8 cellular contexts compared by ENCODE assay signal in the genomic region with DNA sequence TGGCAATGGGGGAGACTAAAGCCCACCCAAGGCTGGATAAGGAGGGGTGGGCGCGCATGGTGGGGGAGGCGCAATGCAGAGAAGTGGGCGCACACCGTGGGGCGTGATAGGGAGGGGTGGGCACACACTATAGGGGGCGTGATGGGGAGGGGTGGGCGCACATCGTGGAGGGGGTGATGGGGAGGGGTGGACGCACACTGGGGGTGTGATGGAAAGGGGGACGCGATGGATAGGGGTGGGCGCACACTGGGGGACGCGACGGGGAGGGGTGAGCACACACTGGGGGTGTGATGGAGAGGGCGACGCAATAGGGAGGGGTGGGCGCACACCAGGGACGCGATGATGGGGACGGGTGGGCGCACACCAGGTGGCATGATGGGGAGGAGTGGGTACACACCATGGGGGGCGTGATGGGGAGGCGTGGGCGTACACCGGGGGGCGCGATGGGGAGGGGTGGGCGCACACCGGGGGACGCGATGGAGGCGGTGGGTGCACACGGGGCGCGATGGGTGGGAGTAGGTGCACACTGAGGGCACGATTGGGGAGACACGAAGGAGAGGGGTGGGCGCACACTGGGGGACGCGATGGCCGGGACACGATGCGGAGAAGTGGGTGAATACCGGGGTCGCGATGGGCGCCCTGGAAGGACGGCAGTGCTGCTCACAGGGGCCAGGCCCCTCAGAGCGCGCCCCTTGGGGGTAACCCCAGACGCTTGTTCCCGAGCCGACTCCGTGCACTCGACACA. TPM values are rescaled to one million over a fixed set of nuclear protein-coding genes. Genes with fewer than 3 reads are reported as not detected.
A peak's percentile ranks its signal among the peaks of the same experiment; 100 is the strongest.
DNase-seq lines count a peak whose midpoint lies in the region; ATAC-seq and TF ChIP-seq lines count a peak whose summit lies in the region.

No MANE protein-coding gene starts in this region.

- H3K36me3 Mint-ChIP-seq in progenitor cell of endocrine pancreas (ENCODE audit: insufficient read depth): no peaks in the 10 kb centered on the region

- POLR2A ChIA-PET in PC-3 (lab: Charles Lee; ENCODE audit: unreplicated experiment): interaction anchor here (0.5 to 1.0 kb wide), 6 partner anchors 15 to 240 kb away, joined by 4 to 8 read pairs (median 5); a partner anchor contains a TSS

- H3F3A ChIP-seq in PC-3 (ENCODE audit: low read length, unreplicated experiment): no peaks in the 10 kb centered on the region

- no peaks in the 10 kb centered on the region for H3K27me3 Mint-ChIP-seq in progenitor cell of endocrine pancreas

- DNase-seq in PC-3: no peak
- no peak for DNase-seq in esophagus squamous epithelium (lab: John Stamatoyannopoulos, UW)
- no peak for DNase-seq in progenitor cell of endocrine pancreas (ENCODE audit: low spot score, unreplicated experiment)
- no peak for DNase-seq in hepatic stellate cell (ENCODE audit: low spot score)
- DNase-seq in activated CD4-positive, CD25-positive, alpha-beta regulatory T cell (lab: John Stamatoyannopoulos, UW): no peak
- no peak for DNase-seq in NCI-H2227 (lab: John Stamatoyannopoulos, UW; ENCODE audit: unreplicated experiment)
- DNase-seq in left lobe of liver (ENCODE audit: low spot score): no peak

- H3K9me3 Mint-ChIP-seq in progenitor cell of endocrine pancreas (ENCODE audit: low read depth): peaks cover 4% of the 10 kb centered on the region

- no peak for TF ChIP-seq POLR2A in esophagus squamous epithelium (IDR thresholded peaks at IDR 0.05)

- H3K9ac ChIP-seq in PC-3 (ENCODE audit: low read length): peak overlapping the region; percentile 94

- peaks cover 60% of the 10 kb centered on the region for H3K79me2 ChIP-seq in PC-3 (ENCODE audit: low read length)

- 68 to 73% methylated on average over 16 to 38 of the region's 57 CpGs for WGBS in esophagus squamous epithelium, 2 donors

- H3K4me2 ChIP-seq in PC-3 (ENCODE audit: low read length): peak overlapping the region; percentile 98

- H3K27ac ChIP-seq in PC-3 (ENCODE audit: low read length) (no peak overlapping the region), esophagus squamous epithelium (peak overlapping the region; percentile 28 to 96 (median 92))

- ATAC-seq in PC-3 (no peak), left lobe of liver (no peak)

- H3K9me2 ChIP-seq in PC-3 (replicated peaks; ENCODE audit: low read length): no peaks in the 10 kb centered on the region

- H3K4me3 Mint-ChIP-seq in progenitor cell of endocrine pancreas (ENCODE audit: low read depth): peak overlapping the region; percentile 75

- peak overlapping the region; percentile 88 for H3K27ac Mint-ChIP-seq in progenitor cell of endocrine pancreas

- TF ChIP-seq CTCF in PC-3 (conservative IDR thresholded peaks at IDR 0.05; ENCODE audit: low read depth, low read length): no peak
- no peak for TF ChIP-seq CTCF in esophagus squamous epithelium (IDR thresholded peaks at IDR 0.05)
- TF ChIP-seq CTCF in progenitor cell of endocrine pancreas (IDR thresholded peaks at IDR 0.05; ENCODE audit: unreplicated experiment): no peak

- CTCF ChIA-PET in PC-3 (lab: Charles Lee): no interaction called here

- H3K27me3 ChIP-seq in PC-3 (ENCODE audit: low read length) (no peaks in the 10 kb centered on the region), esophagus squamous epithelium (no peaks in the 10 kb centered on the region)

- H3K4me3 ChIP-seq in GM08714 (ENCODE audit: low read length) (peak overlapping the region; percentile 88), PC-3 (ENCODE audit: low read length) (peak overlapping the region; percentile 99), esophagus squamous epithelium (peak overlapping the region; percentile 55 to 85 (median 80))

- no TSS peak for BruUV-seq in PC-3 (replicated peaks; lab: Mats Ljungman, UMichigan)

- H3K9me3 ChIP-seq in PC-3 (ENCODE audit: low read length) (no peaks in the 10 kb centered on the region), esophagus squamous epithelium (peaks cover 0 to 23% (median 0%) of the 10 kb centered on the region in 3 donors)

- H3K4me1 Mint-ChIP-seq in progenitor cell of endocrine pancreas (ENCODE audit: low read depth): peaks cover 3% of the 10 kb centered on the region

- no peak overlapping the region for H2AFZ ChIP-seq in PC-3 (ENCODE audit: low read length)

- H4K20me1 ChIP-seq in PC-3 (ENCODE audit: low read length): peaks cover 51% of the 10 kb centered on the region

- intact Hi-C loops in PC-3 (cut with micrococcal nuclease): loop anchor here (2.0 kb wide), 2 partner anchors 14 to 54 kb away; no protein-coding TSS in a partner anchor
- intact Hi-C loops in esophagus squamous epithelium (cut with DNase I): no loop called here

- H3K36me3 ChIP-seq in PC-3 (ENCODE audit: low read depth, low read length) (peaks cover 19% of the 10 kb centered on the region; the same call in 1 of the 2 replicates), esophagus squamous epithelium (peaks cover 0 to 21% (median 0%) of the 10 kb centered on the region in 3 donors)

- H3K4me1 ChIP-seq in PC-3 (ENCODE audit: insufficient read depth, low read length) (peaks cover 12% of the 10 kb centered on the region), esophagus squamous epithelium (peaks cover 18 to 50% (median 20%) of the 10 kb centered on the region in 3 donors)

RNA-seq across cellular contexts. Expression of a gene that starts 0.9 kb away (rescaled TPM):
- total RNA-seq in PC-3 (2014; rRNA removed) (242 and 290 TPM in 2 replicates), esophagus squamous epithelium (10 to 100 TPM; 22.9 to 55.0 (median 46.5) TPM), progenitor cell of endocrine pancreas (65.0 and 73.5 TPM in 2 replicates), left lobe of liver (32.2 TPM)

RNA-seq across cellular contexts. Expression of a gene that starts 15.3 kb away (rescaled TPM):
- total RNA-seq in PC-3 (2014; rRNA removed): 159 and 189 TPM in 2 replicates
- total RNA-seq in esophagus squamous epithelium: 10 to 100 TPM; 27.9 to 70.0 (median 51.1) TPM
- 78.7 and 85.2 TPM in 2 replicates for total RNA-seq in progenitor cell of endocrine pancreas
- 43.4 TPM for total RNA-seq in left lobe of liver

RNA-seq across cellular contexts. Expression of a gene that starts 56.6 kb away (rescaled TPM):
- total RNA-seq in PC-3 (2014; rRNA removed): 330 and 455 TPM in 2 replicates
- 100 to 1,000 TPM in 3 of 4 donors, 10 to 100 TPM in 1; 83.1 to 132 (median 114) TPM for total RNA-seq in esophagus squamous epithelium
- total RNA-seq in progenitor cell of endocrine pancreas: 221 and 226 TPM in 2 replicates
- 73.9 TPM for total RNA-seq in left lobe of liver
